1 cellular context compared by ENCODE assay signal in genomic region chr18:36187138-36187825, GRCh38.
A peak's percentile ranks its signal among the peaks of the same experiment; 100 is the strongest.
TF ChIP-seq lines count a peak whose summit lies in the region.

A gene with protein sequence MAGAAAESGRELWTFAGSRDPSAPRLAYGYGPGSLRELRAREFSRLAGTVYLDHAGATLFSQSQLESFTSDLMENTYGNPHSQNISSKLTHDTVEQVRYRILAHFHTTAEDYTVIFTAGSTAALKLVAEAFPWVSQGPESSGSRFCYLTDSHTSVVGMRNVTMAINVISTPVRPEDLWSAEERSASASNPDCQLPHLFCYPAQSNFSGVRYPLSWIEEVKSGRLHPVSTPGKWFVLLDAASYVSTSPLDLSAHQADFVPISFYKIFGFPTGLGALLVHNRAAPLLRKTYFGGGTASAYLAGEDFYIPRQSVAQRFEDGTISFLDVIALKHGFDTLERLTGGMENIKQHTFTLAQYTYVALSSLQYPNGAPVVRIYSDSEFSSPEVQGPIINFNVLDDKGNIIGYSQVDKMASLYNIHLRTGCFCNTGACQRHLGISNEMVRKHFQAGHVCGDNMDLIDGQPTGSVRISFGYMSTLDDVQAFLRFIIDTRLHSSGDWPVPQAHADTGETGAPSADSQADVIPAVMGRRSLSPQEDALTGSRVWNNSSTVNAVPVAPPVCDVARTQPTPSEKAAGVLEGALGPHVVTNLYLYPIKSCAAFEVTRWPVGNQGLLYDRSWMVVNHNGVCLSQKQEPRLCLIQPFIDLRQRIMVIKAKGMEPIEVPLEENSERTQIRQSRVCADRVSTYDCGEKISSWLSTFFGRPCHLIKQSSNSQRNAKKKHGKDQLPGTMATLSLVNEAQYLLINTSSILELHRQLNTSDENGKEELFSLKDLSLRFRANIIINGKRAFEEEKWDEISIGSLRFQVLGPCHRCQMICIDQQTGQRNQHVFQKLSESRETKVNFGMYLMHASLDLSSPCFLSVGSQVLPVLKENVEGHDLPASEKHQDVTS (plus strand): TSS chr18:36187497. CDS start chr18:36187540, 43 bp downstream.

TF ChIP-seq in H1, 55 proteins besides CTCF, POLR2A, EP300 and RAD21:
- TF ChIP-seq BACH1 (IDR thresholded peaks at IDR 0.05; ENCODE audit: low read length) (no peak), RFX5 (IDR thresholded peaks at IDR 0.05; ENCODE audit: borderline replicate concordance, low read depth, low read length) (no peak), TAF1 (IDR thresholded peaks at IDR 0.05; ENCODE audit: low read depth, low read length) (peak; percentile 69), RNF2 (IDR thresholded peaks at IDR 0.05; ENCODE audit: borderline replicate concordance, low read depth, low read length, missing control alignments, poor library complexity, severe bottlenecking) (no peak), HDAC6 (IDR thresholded peaks at IDR 0.05; ENCODE audit: low read depth, low read length) (no peak), SUZ12 (IDR thresholded peaks at IDR 0.05; ENCODE audit: low read length) (0 out of 2 replicates have a peak, but pooled peaks have one; percentile 2), KDM4A (IDR thresholded peaks at IDR 0.05; ENCODE audit: low read depth, low read length, severe bottlenecking) (peak; percentile 94), CREB1 (IDR thresholded peaks at IDR 0.05) (no peak; the same call in 1 of the 2 replicates), SP2 (IDR thresholded peaks at IDR 0.05; ENCODE audit: low read length) (no peak), TBP (IDR thresholded peaks at IDR 0.05; ENCODE audit: low read depth, low read length) (peak; percentile 62; the same call in 1 of the 2 replicates), GTF2F1 (IDR thresholded peaks at IDR 0.05; ENCODE audit: borderline replicate concordance, low read depth, low read length) (0 out of 2 replicates have a peak, but pooled peaks have one; percentile 10), SIN3A (conservative IDR thresholded peaks at IDR 0.05 in 1 of 2, IDR thresholded peaks at IDR 0.05 in 1 of 2; ENCODE audit: low read depth in 1 of 2, low read length in 2 of 2) (no peak), YY1 (IDR thresholded peaks at IDR 0.05; ENCODE audit: low read depth, low read length) (0 out of 2 replicates have a peak, but pooled peaks have one; percentile 41), EZH2 (IDR thresholded peaks at IDR 0.05; ENCODE audit: low read depth, low read length, severe bottlenecking) (peak; percentile 17), PHF8 (conservative IDR thresholded peaks at IDR 0.05; ENCODE audit: low read depth, low read length) (peak; percentile 85), SP1 (IDR thresholded peaks at IDR 0.05; ENCODE audit: low read depth, low read length) (no peak), HDAC2 (IDR thresholded peaks at IDR 0.05; ENCODE audit: borderline replicate concordance in 1 of 2, low read depth in 2 of 2, low read length in 2 of 2) (0 out of 4 replicates have a peak, but pooled peaks have one; percentile 3 to 14), SIX5 (IDR thresholded peaks at IDR 0.05; ENCODE audit: low read depth, low read length) (no peak), ASH2L (IDR thresholded peaks at IDR 0.05; ENCODE audit: low read length) (no peak), TEAD4 (IDR thresholded peaks at IDR 0.05; ENCODE audit: low read depth, low read length) (peak; percentile 2; the same call in 1 of the 2 replicates), RBBP5 (IDR thresholded peaks at IDR 0.05; ENCODE audit: borderline replicate concordance, low read depth, low read length) (peak; percentile 60; the same call in 1 of the 2 replicates), CHD2 (IDR thresholded peaks at IDR 0.05; ENCODE audit: low read length) (no peak), TAF7 (optimal IDR thresholded peaks at IDR 0.05; ENCODE audit: borderline replicate concordance, low read depth, low read length) (no peak), POU5F1 (IDR thresholded peaks at IDR 0.05; ENCODE audit: low read depth, low read length) (no peak)
- TF ChIP-seq, protein P1, sequence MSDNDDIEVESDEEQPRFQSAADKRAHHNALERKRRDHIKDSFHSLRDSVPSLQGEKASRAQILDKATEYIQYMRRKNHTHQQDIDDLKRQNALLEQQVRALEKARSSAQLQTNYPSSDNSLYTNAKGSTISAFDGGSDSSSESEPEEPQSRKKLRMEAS (IDR thresholded peaks at IDR 0.05), result peak; percentile 73
